Comparison of ENCODE assay signal across 14 cellular contexts in the genomic region with DNA sequence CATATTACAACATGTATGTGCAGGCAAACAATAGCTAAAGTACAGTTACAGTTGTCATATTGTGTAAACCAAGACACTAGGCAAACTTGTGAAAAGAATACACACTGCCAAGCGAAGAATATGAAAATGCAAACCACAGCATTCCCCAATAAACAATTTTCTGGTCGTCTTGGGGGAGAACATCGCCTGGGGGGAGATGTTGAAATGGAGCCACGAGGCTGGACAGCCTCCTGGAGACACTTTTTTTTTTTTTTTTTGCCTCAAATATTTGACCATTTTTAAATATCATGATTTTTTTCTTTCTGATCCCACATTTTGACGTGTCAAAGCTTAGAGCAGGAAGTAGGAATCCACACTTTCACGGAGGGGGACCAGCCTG. TPM values are rescaled to one million over a fixed set of nuclear protein-coding genes. Genes with fewer than 3 reads are reported as not detected.
DNase-seq lines count a peak whose midpoint lies in the region; ATAC-seq and TF ChIP-seq lines count a peak whose summit lies in the region.
"Had no signal": no experiment of that assay in that cellular context is flagged by ENCODE, and none has a peak within 500 bp of the region (broad histone marks: within the 10 kb centered on the region; RNA-seq: fewer than 3 reads in every experiment).

No MANE protein-coding gene starts in this region.

- H3K4me3 ChIP-seq in AG04450 (ENCODE audit: low read depth, low read length) (peak overlapping the region; percentile 27), lower lobe of right lung (peak overlapping the region; percentile 24)
- H3K4me3 ChIP-seq: lung, tibial artery had no signal

- H3K27me3 ChIP-seq in AG04450 (ENCODE audit: control insufficient read depth, insufficient read depth, low read length), result peaks cover 18% of the 10 kb centered on the region
- no peaks in the 10 kb centered on the region for H3K27me3 ChIP-seq in lower lobe of right lung (ENCODE audit: low read depth)
- H3K27me3 ChIP-seq: tibial artery had no signal

- peak; percentile 7 for ATAC-seq in GM21717 (IDR thresholded peaks at IDR 0.05; ENCODE audit: unreplicated experiment)
- ATAC-seq in lower lobe of right lung, result no peak
- ATAC-seq in GM19463 (IDR thresholded peaks at IDR 0.05; ENCODE audit: unreplicated experiment), result no peak
- no peak for ATAC-seq in GM19397 (IDR thresholded peaks at IDR 0.05; ENCODE audit: unreplicated experiment)

- peaks cover 5% of the 10 kb centered on the region for H3K36me3 Mint-ChIP-seq in activated T-helper 1 cell treated with anti-CD3 and anti-CD28 coated beads, Interleukin-12 subunit alpha, Interleukin-12 subunit beta, Interleukin-2, Interleukin-4 antibody, amounts not matched to agents 30 ng/mL and 10 ng/mL and 1 ng/mL, durations not matched to agents 14 hours and 24 hours and 36 hours (ENCODE audit: low read depth)

- H3K27me3 Mint-ChIP-seq in activated T-helper 1 cell treated with anti-CD3 and anti-CD28 coated beads, Interleukin-12 subunit alpha, Interleukin-12 subunit beta, Interleukin-2, Interleukin-4 antibody, amounts not matched to agents 30 ng/mL and 10 ng/mL and 1 ng/mL, durations not matched to agents 14 hours and 24 hours and 36 hours (ENCODE audit: insufficient read depth), result peaks cover 37% of the 10 kb centered on the region

- H3K27ac Mint-ChIP-seq in activated T-helper 1 cell treated with anti-CD3 and anti-CD28 coated beads, Interleukin-12 subunit alpha, Interleukin-12 subunit beta, Interleukin-2, Interleukin-4 antibody, amounts not matched to agents 30 ng/mL and 10 ng/mL and 1 ng/mL, durations not matched to agents 14 hours and 24 hours and 36 hours, result peak overlapping the region; percentile 55

- peaks cover 6% of the 10 kb centered on the region for H3K4me1 ChIP-seq in lower lobe of right lung

- H3K36me3 ChIP-seq in lower lobe of right lung, result no peaks in the 10 kb centered on the region

- DNase-seq in AG04450 (ENCODE audit: low read depth, low spot score), result no peak
- no peak for DNase-seq in activated T-helper 1 cell treated with anti-CD3 and anti-CD28 coated beads, Interleukin-12 subunit alpha, Interleukin-12 subunit beta, Interleukin-2, Interleukin-4 antibody, amounts not matched to agents 30 ng/mL and 10 ng/mL and 1 ng/mL, durations not matched to agents 14 hours and 24 hours and 36 hours (ENCODE audit: low spot score)
- no peak for DNase-seq in lower lobe of right lung
- no peak for DNase-seq in GM10266 (ENCODE audit: extremely low spot score)
- DNase-seq in stimulated activated CD4-positive, alpha-beta T cell treated with anti-CD3 and anti-CD28 coated beads, Interleukin-4, amount 100 ng/mL, for 4 hours, result no peak
- DNase-seq: AML-193, GF-D8, HCEC 1CT, NCI-H446, tibial artery had no signal

- CTCF ChIA-PET in AG04450 (lab: Charles Lee), result interaction anchor here (0.6 to 6.5 kb wide), 2 partner anchors 11 to 66 kb away, joined by 9 to 50 read pairs; no protein-coding TSS in a partner anchor

- no peak overlapping the region for H3K27ac ChIP-seq in AG04450 (ENCODE audit: low read depth, low read length)
- no peak overlapping the region for H3K27ac ChIP-seq in lower lobe of right lung

- peaks cover 10% of the 10 kb centered on the region for H3K9me3 Mint-ChIP-seq in activated T-helper 1 cell treated with anti-CD3 and anti-CD28 coated beads, Interleukin-12 subunit alpha, Interleukin-12 subunit beta, Interleukin-2, Interleukin-4 antibody, amounts not matched to agents 30 ng/mL and 10 ng/mL and 1 ng/mL, durations not matched to agents 14 hours and 24 hours and 36 hours

- intact Hi-C loops in activated T-helper 1 cell treated with anti-CD3 and anti-CD28 coated beads, Interleukin-12 subunit alpha, Interleukin-12 subunit beta, Interleukin-2, Interleukin-4 antibody, amounts not matched to agents 30 ng/mL and 10 ng/mL and 1 ng/mL, durations not matched to agents 14 hours and 24 hours and 36 hours (cut with micrococcal nuclease), result no loop called here
- intact Hi-C loops in lower lobe of right lung (cut with DNase I), result no loop called here

- peak overlapping the region; percentile 53 for H3K4me3 Mint-ChIP-seq in activated T-helper 1 cell treated with anti-CD3 and anti-CD28 coated beads, Interleukin-12 subunit alpha, Interleukin-12 subunit beta, Interleukin-2, Interleukin-4 antibody, amounts not matched to agents 30 ng/mL and 10 ng/mL and 1 ng/mL, durations not matched to agents 14 hours and 24 hours and 36 hours

- TF ChIP-seq CTCF in AG04450 (IDR thresholded peaks at IDR 0.05; ENCODE audit: low read depth, low read length) (no peak), lower lobe of right lung (IDR thresholded peaks at IDR 0.05) (no peak), GM10266 (IDR thresholded peaks at IDR 0.05; ENCODE audit: control insufficient read depth, insufficient read depth, low read depth, missing control alignments) (no peak)

- H3K4me1 Mint-ChIP-seq in activated T-helper 1 cell treated with anti-CD3 and anti-CD28 coated beads, Interleukin-12 subunit alpha, Interleukin-12 subunit beta, Interleukin-2, Interleukin-4 antibody, amounts not matched to agents 30 ng/mL and 10 ng/mL and 1 ng/mL, durations not matched to agents 14 hours and 24 hours and 36 hours (ENCODE audit: low read depth), result peaks cover 12% of the 10 kb centered on the region

- no peaks in the 10 kb centered on the region for H3K9me3 ChIP-seq in AG04450 (ENCODE audit: control insufficient read depth, insufficient read depth, low read length)
- H3K9me3 ChIP-seq in lower lobe of right lung, result no peaks in the 10 kb centered on the region
- H3K9me3 ChIP-seq: tibial artery had no signal

- POLR2A ChIA-PET in AG04450 (lab: Yijun Ruan, JAX), result no interaction called here

RNA-seq across cellular contexts. Expression of a gene that starts 51.7 kb away (rescaled TPM):
- polyA plus RNA-seq in AG04450 (2011; rRNA removed), result 15.2 and 15.4 TPM in 2 replicates
- 10.4 and 12.2 TPM in 2 replicates for polyA minus RNA-seq in AG04450 (2011; rRNA and poly(A)+ RNA removed)
- not detected in 2 replicates for total RNA-seq in activated T-helper 1 cell treated with anti-CD3 and anti-CD28 coated beads, Interleukin-12 subunit alpha, Interleukin-12 subunit beta, Interleukin-2, Interleukin-4 antibody, amounts not matched to agents 30 ng/mL and 10 ng/mL and 1 ng/mL, durations not matched to agents 14 hours and 24 hours and 36 hours
- 18.4 TPM for total RNA-seq in lower lobe of right lung

Comparison
In these comparisons a context has a peak if more than half of its experiments do, and no peak if none do; other contexts are left out.
1. RNA of a gene that starts 51.7 kb away (total RNA-seq): 18.4 TPM in lower lobe of right lung (single experiment); not detected in activated T-helper 1 cell treated with anti-CD3 and anti-CD28 coated beads, Interleukin-12 subunit alpha, Interleukin-12 subunit beta, Interleukin-2, Interleukin-4 antibody, amounts not matched to agents 30 ng/mL and 10 ng/mL and 1 ng/mL, durations not matched to agents 14 hours and 24 hours and 36 hours; every median in the first group is over 10 times any median in the second.